2 cellular contexts compared by ENCODE assay signal in genomic region chr12:131800594-131801135, GRCh38.
A peak's percentile ranks its signal among the peaks of the same experiment; 100 is the strongest.
TF ChIP-seq lines count a peak whose summit lies in the region.

No MANE protein-coding gene starts in this region.

TF ChIP-seq in HEK293, 187 proteins besides CTCF, POLR2A, EP300 and RAD21:
- TF ChIP-seq ATF2 (tag by site-specific recombination; IDR thresholded peaks at IDR 0.05; ENCODE audit: low read depth) (0 out of 2 replicates have a peak, but pooled peaks have one; percentile 9), ZFHX2 (tag by site-specific recombination; conservative IDR thresholded peaks at IDR 0.05) (peak; percentile 33; the same call in 1 of the 2 replicates), ZBTB11 (tag by site-specific recombination; conservative IDR thresholded peaks at IDR 0.05; ENCODE audit: low read depth) (no peak), EGR2 (tag by site-specific recombination; IDR thresholded peaks at IDR 0.05; ENCODE audit: low read depth) (0 out of 2 replicates have a peak, but pooled peaks have one; percentile 10)

TF ChIP-seq in WTC11, 78 proteins besides CTCF, POLR2A, EP300 and RAD21:
- no peak for TF ChIP-seq ZNF671 (CRISPR knock-in tag; IDR thresholded peaks at IDR 0.05)
- no peak for TF ChIP-seq ZBTB21 (CRISPR knock-in tag; IDR thresholded peaks at IDR 0.05; ENCODE audit: borderline replicate concordance)
- TF ChIP-seq TEAD1 (CRISPR knock-in tag; IDR thresholded peaks at IDR 0.05) = no peak
- no peak for TF ChIP-seq GTF2I (CRISPR knock-in tag; conservative IDR thresholded peaks at IDR 0.05)
- no peak for TF ChIP-seq TP53 (CRISPR knock-in tag; IDR thresholded peaks at IDR 0.05)
- no peak for TF ChIP-seq SMAD3 (CRISPR knock-in tag; IDR thresholded peaks at IDR 0.05; ENCODE audit: borderline replicate concordance)
- no peak for TF ChIP-seq ESRRA (CRISPR knock-in tag; IDR thresholded peaks at IDR 0.05; ENCODE audit: borderline replicate concordance)
- no peak for TF ChIP-seq GRHL2 (CRISPR knock-in tag; IDR thresholded peaks at IDR 0.05; ENCODE audit: insufficient replicate concordance, severe bottlenecking)
- TF ChIP-seq RORB (CRISPR knock-in tag; IDR thresholded peaks at IDR 0.05) = no peak
- no peak for TF ChIP-seq NR1H2 (CRISPR knock-in tag; IDR thresholded peaks at IDR 0.05)
